In the genomic region with DNA sequence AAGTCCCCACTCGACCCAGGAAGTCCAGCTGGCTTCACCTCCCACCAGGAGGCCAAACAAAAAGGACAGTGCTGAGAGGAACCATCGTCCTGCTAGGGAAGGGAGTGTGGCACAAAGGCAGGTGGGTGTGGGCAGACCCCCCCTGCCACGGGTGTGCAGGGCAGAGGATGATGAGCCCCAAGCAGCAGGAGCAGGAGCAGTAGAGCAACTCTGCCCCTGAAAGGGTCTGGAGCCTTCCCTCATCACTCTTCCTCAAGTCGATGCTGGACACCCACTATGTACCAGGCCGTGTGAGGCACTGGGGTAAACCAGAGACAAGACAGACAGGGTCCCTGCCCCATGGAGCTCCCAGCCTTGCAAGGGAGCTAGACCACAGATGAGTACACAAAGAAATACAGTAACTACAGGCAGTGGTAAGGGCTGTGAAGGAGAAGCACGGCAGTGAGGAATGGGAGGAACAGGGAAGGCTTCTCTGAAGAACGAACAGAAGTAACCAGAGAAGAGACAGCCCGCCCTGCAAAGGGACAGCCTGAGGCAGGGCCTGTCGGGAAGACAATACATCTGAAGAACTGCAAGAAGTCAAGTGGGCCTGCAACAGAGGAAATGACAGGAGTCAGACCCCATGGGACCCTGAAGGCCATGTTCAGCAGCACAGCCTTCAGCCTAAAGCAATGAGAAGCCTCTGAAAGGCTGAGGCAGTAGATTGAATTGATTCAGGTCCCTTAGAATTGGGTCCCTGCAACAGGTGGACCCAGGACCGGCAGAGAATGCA, we compare ENCODE assay signal across 24 cellular contexts.
"Had no signal": no experiment of that assay in that cellular context is flagged by ENCODE, and none has a peak within 500 bp of the region (broad histone marks: within the 10 kb centered on the region; RNA-seq: fewer than 3 reads in every experiment).

No MANE protein-coding gene starts in this region.

- H3K27ac Mint-ChIP-seq: activated CD4-positive, alpha-beta T cell treated with anti-CD3 and anti-CD28 coated beads for 36 hours; activated naive CD4-positive, alpha-beta T cell treated with anti-CD3 and anti-CD28 coated beads, Interleukin-2, amount 50 U/mL, for 24 hours; brain; dendritic cell treated with granulocyte-macrophage colony-stimulating factor and Interleukin-4, amounts not matched to agents 40 ng/mL and 50 ng/mL, for 4 days; memory B cell had no signal

- H3K9me3 Mint-ChIP-seq: activated naive CD4-positive, alpha-beta T cell treated with anti-CD3 and anti-CD28 coated beads, Interleukin-2, amount 50 U/mL, for 24 hours; brain; dendritic cell treated with granulocyte-macrophage colony-stimulating factor and Interleukin-4, amounts not matched to agents 40 ng/mL and 50 ng/mL, for 4 days; memory B cell; nephron progenitor cell had no signal

- H3K27me3 Mint-ChIP-seq: activated CD4-positive, alpha-beta T cell treated with anti-CD3 and anti-CD28 coated beads for 36 hours; activated naive CD4-positive, alpha-beta T cell treated with anti-CD3 and anti-CD28 coated beads, Interleukin-2, amount 50 U/mL, for 24 hours; dendritic cell treated with granulocyte-macrophage colony-stimulating factor and Interleukin-4, amounts not matched to agents 40 ng/mL and 50 ng/mL, for 4 days; memory B cell had no signal

- H3K4me1 ChIP-seq: foreskin keratinocyte, parathyroid adenoma, right lobe of liver had no signal

- H3K27ac ChIP-seq: foreskin keratinocyte, parathyroid adenoma, right lobe of liver, skin epidermis, stomach, transverse colon, vagina had no signal

- DNase-seq: activated CD4-positive, alpha-beta T cell treated with anti-CD3 and anti-CD28 coated beads for 36 hours; activated CD4-positive, alpha-beta T cell treated with anti-CD3 and anti-CD28 coated beads, Interleukin-2, amount 50 U/mL, for 4 hours; activated CD8-positive, alpha-beta memory T cell treated with anti-CD3 and anti-CD28 coated beads for 24 hours; activated gamma-delta T cell; activated T-cell treated with anti-CD3 and anti-CD28 coated beads, Interleukin-2, amount 50 U/mL, for 48 hours; anterior cingulate cortex; caudate nucleus; effector CD4-positive, alpha-beta T cell; erythroblast; foreskin keratinocyte; mucosa of descending colon; nephron progenitor cell; stimulated activated CD4-positive, alpha-beta T cell treated with anti-CD3 and anti-CD28 coated beads, Interleukin-1b, Interleukin-23, amount 100 ng/mL, for 48 hours; stomach; T-helper 9 cell; transverse colon had no signal

- H3K4me3 ChIP-seq: mucosa of descending colon, right lobe of liver, skin epidermis, stomach, transverse colon, vagina had no signal

- H3K4me3 Mint-ChIP-seq: activated CD4-positive, alpha-beta T cell treated with anti-CD3 and anti-CD28 coated beads for 36 hours; activated naive CD4-positive, alpha-beta T cell treated with anti-CD3 and anti-CD28 coated beads, Interleukin-2, amount 50 U/mL, for 24 hours; brain; dendritic cell treated with granulocyte-macrophage colony-stimulating factor and Interleukin-4, amounts not matched to agents 40 ng/mL and 50 ng/mL, for 4 days; memory B cell; nephron progenitor cell had no signal

- H3K9me3 ChIP-seq: mucosa of descending colon, right lobe of liver, stomach, transverse colon, vagina had no signal

- H2AFZ ChIP-seq: parathyroid adenoma had no signal

- H3K36me3 Mint-ChIP-seq: brain had no signal

- ATAC-seq: activated CD4-positive, alpha-beta T cell treated with anti-CD3 and anti-CD28 coated beads for 36 hours; foreskin keratinocyte; mucosa of descending colon had no signal

- H3K4me1 Mint-ChIP-seq: activated naive CD4-positive, alpha-beta T cell treated with anti-CD3 and anti-CD28 coated beads, Interleukin-2, amount 50 U/mL, for 24 hours had no signal

- H3K36me3 ChIP-seq: right lobe of liver, transverse colon, vagina had no signal

- H3K27me3 ChIP-seq: foreskin keratinocyte, right lobe of liver, stomach, transverse colon, vagina had no signal
